ENCODE assay signal across 1 cellular context in the genomic region with DNA sequence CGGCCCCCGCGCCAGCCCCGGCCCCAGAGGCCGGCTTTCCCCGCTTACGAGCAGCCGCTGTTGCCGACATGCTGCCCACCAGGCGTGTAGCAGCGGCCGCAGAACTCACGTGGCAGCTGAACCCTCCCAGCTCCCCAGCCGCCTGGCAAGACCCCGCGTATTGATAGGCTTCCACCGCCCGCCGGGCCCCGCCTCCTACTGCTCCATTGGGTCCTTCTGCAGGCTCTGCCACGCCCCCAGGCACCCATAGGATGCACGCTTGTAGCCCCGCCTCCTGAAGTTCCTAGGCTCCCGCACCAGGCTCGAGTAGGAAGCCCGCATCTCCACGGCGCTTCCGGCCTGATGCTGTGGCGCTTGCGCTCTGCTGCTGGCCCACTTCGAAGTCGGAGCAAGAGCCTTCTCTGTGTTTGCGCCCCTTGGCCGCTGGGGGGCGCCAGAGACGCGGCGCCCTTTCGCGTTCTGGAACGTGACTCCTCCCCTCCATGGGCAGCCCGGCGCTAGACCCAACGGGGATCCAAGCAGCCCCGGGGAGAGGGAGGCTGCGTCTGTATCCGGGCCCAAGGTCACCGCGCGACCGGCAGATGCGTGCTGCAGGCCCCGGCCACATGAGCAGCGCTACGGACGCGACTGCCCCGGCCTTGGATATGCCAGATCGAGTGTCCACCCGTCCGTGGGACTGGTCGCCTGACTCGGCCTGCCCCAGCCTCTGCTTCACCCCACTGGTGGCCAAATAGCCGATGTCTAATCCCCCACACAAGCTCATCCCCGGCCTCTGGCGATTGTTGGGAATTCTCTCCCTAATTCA.
TF ChIP-seq lines count a peak whose summit lies in the region.

A gene (plus strand): TSS at position 566 of the 805 bp plus-strand sequence. CDS start 993 bp downstream, outside the sequence.
A gene with protein sequence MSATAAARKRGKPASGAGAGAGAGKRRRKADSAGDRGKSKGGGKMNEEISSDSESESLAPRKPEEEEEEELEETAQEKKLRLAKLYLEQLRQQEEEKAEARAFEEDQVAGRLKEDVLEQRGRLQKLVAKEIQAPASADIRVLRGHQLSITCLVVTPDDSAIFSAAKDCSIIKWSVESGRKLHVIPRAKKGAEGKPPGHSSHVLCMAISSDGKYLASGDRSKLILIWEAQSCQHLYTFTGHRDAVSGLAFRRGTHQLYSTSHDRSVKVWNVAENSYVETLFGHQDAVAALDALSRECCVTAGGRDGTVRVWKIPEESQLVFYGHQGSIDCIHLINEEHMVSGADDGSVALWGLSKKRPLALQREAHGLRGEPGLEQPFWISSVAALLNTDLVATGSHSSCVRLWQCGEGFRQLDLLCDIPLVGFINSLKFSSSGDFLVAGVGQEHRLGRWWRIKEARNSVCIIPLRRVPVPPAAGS (minus strand): TSS at position 107 of the 805 bp plus-strand sequence. CDS start 37 bp downstream, at position 70.

TF ChIP-seq in HCT116, 20 proteins besides CTCF, POLR2A, EP300 and RAD21 (continued from another document):
- TF ChIP-seq ELF1 (IDR thresholded peaks at IDR 0.05; ENCODE audit: borderline replicate concordance, low read depth) (no peak), FOSL1 (IDR thresholded peaks at IDR 0.05; ENCODE audit: low read depth) (no peak), YY1 (IDR thresholded peaks at IDR 0.05; ENCODE audit: extremely low read depth, insufficient replicate concordance, low read depth, low read length) (peak; percentile 63), ZNF274 (IDR thresholded peaks at IDR 0.05; ENCODE audit: low read depth, low read length) (no peak), SIN3A (IDR thresholded peaks at IDR 0.05; ENCODE audit: low read depth) (no peak), JUND (IDR thresholded peaks at IDR 0.05) (no peak), CBX3 (IDR thresholded peaks at IDR 0.05; ENCODE audit: low read depth) (no peak), SP1 (IDR thresholded peaks at IDR 0.05; ENCODE audit: low read depth) (no peak), TCF7L2 (IDR thresholded peaks at IDR 0.05; ENCODE audit: borderline replicate concordance, extremely low read depth, insufficient read depth, insufficient read length) (peak; percentile 2), EZH2 (IDR thresholded peaks at IDR 0.05) (no peak), EGR1 (IDR thresholded peaks at IDR 0.05; ENCODE audit: low read depth) (no peak), ZFX (IDR thresholded peaks at IDR 0.05) (peak; percentile 87; the same call in 1 of the 2 replicates), SRF (IDR thresholded peaks at IDR 0.05; ENCODE audit: low read depth) (no peak)
- TF ChIP-seq, protein P1, sequence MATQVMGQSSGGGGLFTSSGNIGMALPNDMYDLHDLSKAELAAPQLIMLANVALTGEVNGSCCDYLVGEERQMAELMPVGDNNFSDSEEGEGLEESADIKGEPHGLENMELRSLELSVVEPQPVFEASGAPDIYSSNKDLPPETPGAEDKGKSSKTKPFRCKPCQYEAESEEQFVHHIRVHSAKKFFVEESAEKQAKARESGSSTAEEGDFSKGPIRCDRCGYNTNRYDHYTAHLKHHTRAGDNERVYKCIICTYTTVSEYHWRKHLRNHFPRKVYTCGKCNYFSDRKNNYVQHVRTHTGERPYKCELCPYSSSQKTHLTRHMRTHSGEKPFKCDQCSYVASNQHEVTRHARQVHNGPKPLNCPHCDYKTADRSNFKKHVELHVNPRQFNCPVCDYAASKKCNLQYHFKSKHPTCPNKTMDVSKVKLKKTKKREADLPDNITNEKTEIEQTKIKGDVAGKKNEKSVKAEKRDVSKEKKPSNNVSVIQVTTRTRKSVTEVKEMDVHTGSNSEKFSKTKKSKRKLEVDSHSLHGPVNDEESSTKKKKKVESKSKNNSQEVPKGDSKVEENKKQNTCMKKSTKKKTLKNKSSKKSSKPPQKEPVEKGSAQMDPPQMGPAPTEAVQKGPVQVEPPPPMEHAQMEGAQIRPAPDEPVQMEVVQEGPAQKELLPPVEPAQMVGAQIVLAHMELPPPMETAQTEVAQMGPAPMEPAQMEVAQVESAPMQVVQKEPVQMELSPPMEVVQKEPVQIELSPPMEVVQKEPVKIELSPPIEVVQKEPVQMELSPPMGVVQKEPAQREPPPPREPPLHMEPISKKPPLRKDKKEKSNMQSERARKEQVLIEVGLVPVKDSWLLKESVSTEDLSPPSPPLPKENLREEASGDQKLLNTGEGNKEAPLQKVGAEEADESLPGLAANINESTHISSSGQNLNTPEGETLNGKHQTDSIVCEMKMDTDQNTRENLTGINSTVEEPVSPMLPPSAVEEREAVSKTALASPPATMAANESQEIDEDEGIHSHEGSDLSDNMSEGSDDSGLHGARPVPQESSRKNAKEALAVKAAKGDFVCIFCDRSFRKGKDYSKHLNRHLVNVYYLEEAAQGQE (IDR thresholded peaks at IDR 0.05; ENCODE audit: low read depth): no peak
- TF ChIP-seq, protein P2, sequence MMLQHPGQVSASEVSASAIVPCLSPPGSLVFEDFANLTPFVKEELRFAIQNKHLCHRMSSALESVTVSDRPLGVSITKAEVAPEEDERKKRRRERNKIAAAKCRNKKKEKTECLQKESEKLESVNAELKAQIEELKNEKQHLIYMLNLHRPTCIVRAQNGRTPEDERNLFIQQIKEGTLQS (IDR thresholded peaks at IDR 0.05): no peak
- TF ChIP-seq, protein P3, sequence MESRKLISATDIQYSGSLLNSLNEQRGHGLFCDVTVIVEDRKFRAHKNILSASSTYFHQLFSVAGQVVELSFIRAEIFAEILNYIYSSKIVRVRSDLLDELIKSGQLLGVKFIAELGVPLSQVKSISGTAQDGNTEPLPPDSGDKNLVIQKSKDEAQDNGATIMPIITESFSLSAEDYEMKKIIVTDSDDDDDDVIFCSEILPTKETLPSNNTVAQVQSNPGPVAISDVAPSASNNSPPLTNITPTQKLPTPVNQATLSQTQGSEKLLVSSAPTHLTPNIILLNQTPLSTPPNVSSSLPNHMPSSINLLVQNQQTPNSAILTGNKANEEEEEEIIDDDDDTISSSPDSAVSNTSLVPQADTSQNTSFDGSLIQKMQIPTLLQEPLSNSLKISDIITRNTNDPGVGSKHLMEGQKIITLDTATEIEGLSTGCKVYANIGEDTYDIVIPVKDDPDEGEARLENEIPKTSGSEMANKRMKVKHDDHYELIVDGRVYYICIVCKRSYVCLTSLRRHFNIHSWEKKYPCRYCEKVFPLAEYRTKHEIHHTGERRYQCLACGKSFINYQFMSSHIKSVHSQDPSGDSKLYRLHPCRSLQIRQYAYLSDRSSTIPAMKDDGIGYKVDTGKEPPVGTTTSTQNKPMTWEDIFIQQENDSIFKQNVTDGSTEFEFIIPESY (IDR thresholded peaks at IDR 0.05; ENCODE audit: extremely low read depth, insufficient replicate concordance, low read length): peak; percentile 37
